ENCODE assay signal across 8 cellular contexts in the genomic region with DNA sequence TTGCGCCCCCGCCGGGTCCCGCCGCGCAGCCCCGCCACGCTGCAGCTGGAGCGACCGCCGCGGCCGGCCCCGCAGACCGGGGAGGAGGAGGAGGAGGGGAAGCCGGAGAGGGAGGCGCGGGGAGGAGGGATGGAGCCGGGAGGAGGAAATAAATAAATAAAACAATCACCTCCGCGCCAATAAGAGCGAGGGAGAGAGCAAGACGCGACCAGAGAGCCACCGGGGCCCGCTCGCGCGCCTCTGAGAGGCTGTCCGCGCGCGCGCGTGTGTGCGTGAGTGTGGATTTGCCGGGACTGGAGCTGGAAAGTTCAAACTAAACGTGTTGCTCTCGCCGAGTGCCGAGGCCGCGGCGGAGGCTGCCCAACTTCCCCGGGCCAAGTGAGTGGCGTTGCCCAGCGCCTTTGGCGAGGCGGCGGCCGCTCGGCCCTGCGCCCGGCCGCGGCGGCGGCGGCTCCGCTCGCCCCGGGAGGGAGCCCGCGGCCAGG.
DNase-seq lines count a peak whose midpoint lies in the region; ATAC-seq and TF ChIP-seq lines count a peak whose summit lies in the region.

No MANE protein-coding gene starts in this region.

- no peaks in the 10 kb centered on the region for H3K4me1 Mint-ChIP-seq in central memory CD8-positive, alpha-beta T cell
- no peaks in the 10 kb centered on the region for H3K4me1 Mint-ChIP-seq in natural killer cell

- peak overlapping the region; percentile 30 for H3K4me3 ChIP-seq in HFF-Myc (replicated peaks; ENCODE audit: low read depth, low read length)

- peak; percentile 85 for DNase-seq in G401 (ENCODE audit: low spot score)
- no peak for DNase-seq in HFF-Myc (ENCODE audit: extremely low read depth, low read depth)
- DNase-seq in NCI-H510A treated with DMSO at 0.1 percent for 48 hours (lab: John Stamatoyannopoulos, UW), result peak; percentile 4
- DNase-seq in central memory CD8-positive, alpha-beta T cell (ENCODE audit: low spot score in 2 of 2), result no peak
- peak; percentile 52 to 68 for DNase-seq in left colon
- peak in 44 of 49 donors; percentile 6 to 75 (median 38) for DNase-seq in substantia nigra (lab: John Stamatoyannopoulos, UW)
- no peak for DNase-seq in natural killer cell

- no peak overlapping the region for H3K27ac ChIP-seq in substantia nigra (ENCODE audit: low read depth, low read length, poor library complexity, severe bottlenecking)

- peaks cover 5% of the 10 kb centered on the region for H3K9me3 Mint-ChIP-seq in central memory CD8-positive, alpha-beta T cell
- H3K9me3 Mint-ChIP-seq in natural killer cell, result peaks cover 0 to 2% of the 10 kb centered on the region in 2 donors

- peaks cover 27% of the 10 kb centered on the region for H3K27me3 Mint-ChIP-seq in central memory CD8-positive, alpha-beta T cell
- H3K27me3 Mint-ChIP-seq in natural killer cell (ENCODE audit: low read depth in 2 of 2), result peaks cover 14 to 23% of the 10 kb centered on the region in 2 donors

- in situ Hi-C loops in G401 (cut with HindIII; ENCODE audit: low sequenced_read_pairs), result no loop called here

- intact Hi-C loops in left colon (cut with DNase I, micrococcal nuclease) (no loop called here), natural killer cell (cut with micrococcal nuclease) (no loop called here)

- H3K36me3 Mint-ChIP-seq in central memory CD8-positive, alpha-beta T cell (ENCODE audit: insufficient read depth), result no peaks in the 10 kb centered on the region
- H3K36me3 Mint-ChIP-seq in natural killer cell, result peaks cover 8% of the 10 kb centered on the region

- no peak overlapping the region for H3K4me3 Mint-ChIP-seq in central memory CD8-positive, alpha-beta T cell
- no peak overlapping the region for H3K4me3 Mint-ChIP-seq in natural killer cell

- ATAC-seq in central memory CD8-positive, alpha-beta T cell (replicated peaks; ENCODE audit: extremely low read depth, poor library complexity, severe bottlenecking), result no peak
- ATAC-seq in left colon, result peak; percentile 88
- no peak for ATAC-seq in natural killer cell
- ATAC-seq in GM19455 (IDR thresholded peaks at IDR 0.05; ENCODE audit: unreplicated experiment), result no peak

- H3K27ac Mint-ChIP-seq in central memory CD8-positive, alpha-beta T cell (ENCODE audit: low read depth), result peak overlapping the region; percentile 49
- H3K27ac Mint-ChIP-seq in natural killer cell, result no peak overlapping the region

- TF ChIP-seq CTCF in HFF-Myc (IDR thresholded peaks at IDR 0.05; ENCODE audit: low read depth, low read length, missing control alignments), result no peak
- no peak for TF ChIP-seq CTCF in natural killer cell (IDR thresholded peaks at IDR 0.05)

Comparison
In these comparisons a context has a peak if more than half of its experiments do, and no peak if none do; other contexts are left out.
1. DNase-seq: peak in G401 (single experiment), NCI-H510A treated with DMSO at 0.1 percent for 48 hours (single experiment), left colon (2 of 2) and substantia nigra (44 of 49); none in HFF-Myc (single experiment), central memory CD8-positive, alpha-beta T cell (0 of 2) and natural killer cell (single experiment).